Comparison of ENCODE assay signal across 17 cellular contexts in genomic region chr6:63476302-63476701, GRCh38.
DNase-seq lines count a peak whose midpoint lies in the region; ATAC-seq, FAIRE-seq and TF ChIP-seq lines count a peak whose summit lies in the region.
"Had no signal": no experiment of that assay in that cellular context is flagged by ENCODE, and none has a peak within 500 bp of the region (broad histone marks: within the 10 kb centered on the region; RNA-seq: fewer than 3 reads in every experiment).

No MANE protein-coding gene starts in this region.

- no peaks in the 10 kb centered on the region for H3K79me2 ChIP-seq in parathyroid adenoma

- H3K4me3 Mint-ChIP-seq in type B pancreatic cell: no peak overlapping the region
- H3K4me3 Mint-ChIP-seq: activated T-helper 17 cell treated with anti-CD3 and anti-CD28 coated beads, Interleukin-2, amount 50 U/mL, for 72 hours; nephron had no signal

- H3K9me3 Mint-ChIP-seq in type B pancreatic cell: no peaks in the 10 kb centered on the region
- H3K9me3 Mint-ChIP-seq: activated T-helper 17 cell treated with anti-CD3 and anti-CD28 coated beads, Interleukin-2, amount 50 U/mL, for 72 hours had no signal

- intact Hi-C loops in body of pancreas (cut with DNase I): no loop called here

- peak; percentile 28 for DNase-seq in NOMO-1 treated with DMSO at 0.1 percent for 48 hours (lab: John Stamatoyannopoulos, UW; ENCODE audit: unreplicated experiment)
- no peak for DNase-seq in NOMO-1 treated with dmso at 0.1 percent for 144 hours (lab: John Stamatoyannopoulos, UW; ENCODE audit: unreplicated experiment)
- peak; percentile 5 for DNase-seq in HT1080 (ENCODE audit: low read depth)
- DNase-seq in body of pancreas: peak in 3 of 4 donors; percentile 20 to 36 (median 34)
- DNase-seq in RCC 7860 (ENCODE audit: low spot score): no peak
- DNase-seq in type B pancreatic cell (ENCODE audit: extremely low spot score, unreplicated experiment): no peak
- DNase-seq: Caco-2, foreskin melanocyte, GDM1, mammary epithelial cell, NCI-H2081 treated with DMSO at 0.1 percent for 48 hours, PC-9 had no signal

- TF ChIP-seq CTCF in body of pancreas (IDR thresholded peaks at IDR 0.05) (peak in 3 of 7 experiments; percentile 9 to 33 (median 25)), parathyroid adenoma (IDR thresholded peaks at IDR 0.05) (no peak), type B pancreatic cell (conservative IDR thresholded peaks at IDR 0.05) (no peak)

- H3K27me3 ChIP-seq in body of pancreas: no peaks in the 10 kb centered on the region
- H3K27me3 ChIP-seq in parathyroid adenoma (ENCODE audit: control insufficient read depth, insufficient read depth, low read length): no peaks in the 10 kb centered on the region

- no peaks in the 10 kb centered on the region for H3K9me3 ChIP-seq in body of pancreas
- H3K9me3 ChIP-seq in parathyroid adenoma (ENCODE audit: control insufficient read depth, low read length): no peaks in the 10 kb centered on the region
- H3K9me3 ChIP-seq: Caco-2 had no signal

- H2AFZ ChIP-seq in parathyroid adenoma: peak overlapping the region; percentile 7
- H2AFZ ChIP-seq: PC-9 had no signal

- 23 to 39% methylated on average over 3 of the region's 3 CpGs for WGBS in body of pancreas, 2 donors

- H3K9ac ChIP-seq in parathyroid adenoma: no peak overlapping the region

- H3K4me1 Mint-ChIP-seq in type B pancreatic cell (ENCODE audit: unreplicated experiment): no peaks in the 10 kb centered on the region
- H3K4me1 Mint-ChIP-seq: activated T-helper 17 cell treated with anti-CD3 and anti-CD28 coated beads, Interleukin-2, amount 50 U/mL, for 72 hours; nephron had no signal

- ATAC-seq in body of pancreas (no peak), GM21576 (IDR thresholded peaks at IDR 0.05; ENCODE audit: unreplicated experiment) (no peak)
- ATAC-seq: activated T-helper 17 cell treated with anti-CD3 and anti-CD28 coated beads, Interleukin-2, amount 50 U/mL, for 72 hours had no signal

- no peak for TF ChIP-seq POLR2A in body of pancreas (IDR thresholded peaks at IDR 0.05)

- no peak overlapping the region for H3K27ac Mint-ChIP-seq in type B pancreatic cell
- H3K27ac Mint-ChIP-seq: activated T-helper 17 cell treated with anti-CD3 and anti-CD28 coated beads, Interleukin-2, amount 50 U/mL, for 72 hours; nephron had no signal

- H3K4me2 ChIP-seq in parathyroid adenoma (ENCODE audit: low read length): no peak overlapping the region
- H3K4me2 ChIP-seq: PC-9 had no signal

- peak overlapping the region in 3 of 4 donors; percentile 19 to 43 (median 22) for H3K27ac ChIP-seq in body of pancreas
- no peak overlapping the region for H3K27ac ChIP-seq in parathyroid adenoma
- H3K27ac ChIP-seq: PC-9 had no signal

- no peaks in the 10 kb centered on the region for H3K36me3 Mint-ChIP-seq in type B pancreatic cell

- no peak for FAIRE-seq in RCC 7860 (lab: Jason Lieb, UNC)
- FAIRE-seq: endothelial cell of umbilical vein had no signal

- H3K27me3 Mint-ChIP-seq in type B pancreatic cell: peaks cover 17% of the 10 kb centered on the region
- H3K27me3 Mint-ChIP-seq: activated T-helper 17 cell treated with anti-CD3 and anti-CD28 coated beads, Interleukin-2, amount 50 U/mL, for 72 hours had no signal

- H3K36me3 ChIP-seq in body of pancreas (replicated peaks in 1 of 2; ENCODE audit: insufficient read depth in 1 of 2, low read depth in 2 of 2) (no peaks in the 10 kb centered on the region), parathyroid adenoma (ENCODE audit: control insufficient read depth, insufficient read depth, low read length) (no peaks in the 10 kb centered on the region)

- peaks cover 9% of the 10 kb centered on the region for H3K4me1 ChIP-seq in body of pancreas
- H3K4me1 ChIP-seq in parathyroid adenoma: no peaks in the 10 kb centered on the region

- no peak overlapping the region for H3K4me3 ChIP-seq in body of pancreas
- no peak overlapping the region for H3K4me3 ChIP-seq in parathyroid adenoma (ENCODE audit: low read depth, low read length)
- H3K4me3 ChIP-seq: PC-9 had no signal

Comparison
In these comparisons a context has a peak if more than half of its experiments do, and no peak if none do; other contexts are left out.
1. DNase-seq: peak in NOMO-1 treated with DMSO at 0.1 percent for 48 hours (single experiment), HT1080 (single experiment) and body of pancreas (3 of 4); none in NOMO-1 treated with dmso at 0.1 percent for 144 hours (single experiment), RCC 7860 (single experiment) and type B pancreatic cell (single experiment).